36 cellular contexts compared by ENCODE assay signal in the genomic region with DNA sequence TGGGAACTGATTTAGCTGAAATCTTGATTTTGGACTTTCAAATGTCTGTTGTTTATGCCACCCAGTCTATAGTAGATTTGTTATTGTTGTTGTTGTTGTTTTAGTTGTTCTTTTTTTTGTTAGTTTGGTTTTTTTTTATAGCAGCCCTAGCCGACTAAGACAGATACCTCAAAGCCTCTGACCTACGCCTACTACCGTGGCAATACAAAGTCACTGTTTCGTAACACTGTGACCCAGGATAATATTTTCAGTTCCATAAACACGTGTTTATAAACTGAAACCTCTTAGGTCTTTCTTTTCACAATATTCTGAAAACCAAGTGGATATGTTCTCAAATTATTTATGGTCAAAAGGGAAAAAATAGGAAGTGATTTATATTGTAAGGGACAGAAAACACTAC. TPM values are rescaled to one million over a fixed set of nuclear protein-coding genes. Genes with fewer than 3 reads are reported as not detected.
"Had no signal": no experiment of that assay in that cellular context is flagged by ENCODE, and none has a peak within 500 bp of the region (broad histone marks: within the 10 kb centered on the region; RNA-seq: fewer than 3 reads in every experiment).

No MANE protein-coding gene starts in this region.

- H3K36me3 ChIP-seq: ascending aorta, breast epithelium, cardiac muscle cell, colonic mucosa, esophagus squamous epithelium, gastrocnemius medialis, heart left ventricle had no signal

- H3K9me3 ChIP-seq: ascending aorta, breast epithelium, colonic mucosa, esophagus squamous epithelium, gastrocnemius medialis, heart left ventricle had no signal

- FAIRE-seq: endometrium, endothelial cell of umbilical vein had no signal

- H3K27me3 ChIP-seq: ascending aorta, breast epithelium, cardiac muscle cell, colonic mucosa, esophagus squamous epithelium, foreskin keratinocyte, gastrocnemius medialis, heart left ventricle had no signal

- ATAC-seq: activated CD4-positive, alpha-beta T cell treated with anti-CD3 and anti-CD28 coated beads for 36 hours; activated CD8-positive, alpha-beta memory T cell treated with anti-CD3 and anti-CD28 coated beads, Interleukin-2, amount 10 ng/mL, durations not matched to agents 7 days and 5 days; activated CD8-positive, alpha-beta T cell treated with anti-CD3 and anti-CD28 coated beads, Interleukin-2, amount 10 ng/mL, durations not matched to agents 7 days and 5 days; activated naive CD4-positive, alpha-beta T cell treated with anti-CD3 and anti-CD28 coated beads, Interleukin-2, amount 50 U/mL, for 72 hours; foreskin keratinocyte; gastrocnemius medialis; heart left ventricle had no signal

- H3K4me3 ChIP-seq: ascending aorta, breast epithelium, cardiac muscle cell, colonic mucosa, esophagus squamous epithelium, gastrocnemius medialis, heart left ventricle had no signal

- H3K27ac ChIP-seq: ascending aorta, breast epithelium, cardiac muscle cell, colonic mucosa, epithelial cell of prostate, esophagus squamous epithelium, foreskin keratinocyte, gastrocnemius medialis, heart left ventricle had no signal

- DNase-seq: activated CD4-positive, alpha-beta memory T cell treated with anti-CD3 and anti-CD28 coated beads for 36 hours; activated CD4-positive, alpha-beta T cell treated with anti-CD3 and anti-CD28 coated beads for 36 hours; activated CD4-positive, alpha-beta T cell treated with anti-CD3 and anti-CD28 coated beads, Interleukin-2, amount 10 ng/mL, durations not matched to agents 24 days and 14 days; activated CD4-positive, CD25-positive, alpha-beta regulatory T cell; activated CD4-positive, CD25-positive, alpha-beta regulatory T cell treated with anti-CD3 and anti-CD28 coated beads, Interleukin-2, amount 50 U/mL, for 72 hours; activated CD8-positive, alpha-beta memory T cell treated with anti-CD3 and anti-CD28 coated beads, Interleukin-2, amount 10 ng/mL, durations not matched to agents 7 days and 5 days; activated CD8-positive, alpha-beta memory T cell treated with anti-CD3 and anti-CD28 coated beads, Interleukin-2, amount 50 U/mL, for 4 hours; activated CD8-positive, alpha-beta T cell treated with anti-CD3 and anti-CD28 coated beads, Interleukin-2, amount 10 ng/mL, durations not matched to agents 7 days and 5 days; activated gamma-delta T cell; activated naive CD4-positive, alpha-beta T cell; activated naive CD4-positive, alpha-beta T cell treated with anti-CD3 and anti-CD28 coated beads, Interleukin-2, amount 10 ng/mL, durations not matched to agents 7 days and 5 days; activated naive CD8-positive, alpha-beta T cell treated with anti-CD3 and anti-CD28 coated beads, Interleukin-2, amount 10 ng/mL, durations not matched to agents 7 days and 5 days; activated T-cell treated with anti-CD3 and anti-CD28 coated beads, Interleukin-2, amount 50 U/mL, for 1 hour; activated T-cell treated with anti-CD3 and anti-CD28 coated beads, Interleukin-2, amount 50 U/mL, for 48 hours; central memory CD4-positive, alpha-beta T cell; cerebellar nuclear complex; colonic mucosa; effector CD8-positive, alpha-beta T cell; esophagus squamous epithelium; foreskin keratinocyte; gastrocnemius medialis; glutamatergic neuron; heart left ventricle; T-helper 2 cell had no signal

- H3K4me1 ChIP-seq: ascending aorta, breast epithelium, colonic mucosa, foreskin keratinocyte, gastrocnemius medialis, heart left ventricle had no signal

RNA-seq across cellular contexts. Expression of a gene that starts 32.8 kb away (rescaled TPM):
- total RNA-seq: activated CD4-positive, alpha-beta memory T cell treated with anti-CD3 and anti-CD28 coated beads for 36 hours; activated CD4-positive, alpha-beta T cell treated with anti-CD3 and anti-CD28 coated beads for 36 hours; activated CD4-positive, alpha-beta T cell treated with anti-CD3 and anti-CD28 coated beads, Interleukin-2, amount 10 ng/mL, durations not matched to agents 24 days and 14 days; activated CD8-positive, alpha-beta memory T cell treated with anti-CD3 and anti-CD28 coated beads for 36 hours; activated CD8-positive, alpha-beta memory T cell treated with anti-CD3 and anti-CD28 coated beads, Interleukin-2, amount 10 ng/mL, durations not matched to agents 7 days and 5 days; activated CD8-positive, alpha-beta T cell treated with anti-CD3 and anti-CD28 coated beads, Interleukin-2, amount 10 ng/mL, durations not matched to agents 7 days and 5 days; activated naive CD4-positive, alpha-beta T cell treated with anti-CD3 and anti-CD28 coated beads, Interleukin-2, amount 50 U/mL, for 72 hours; activated naive CD8-positive, alpha-beta T cell treated with anti-CD3 and anti-CD28 coated beads, Interleukin-2, amount 10 ng/mL, durations not matched to agents 7 days and 5 days; activated T-helper 1 cell treated with anti-CD3 and anti-CD28 coated beads, Interleukin-12 subunit alpha, Interleukin-12 subunit beta, Interleukin-2, Interleukin-4 antibody, amounts not matched to agents 30 ng/mL and 10 ng/mL and 1 ng/mL, durations not matched to agents 14 hours and 24 hours and 36 hours; ascending aorta; breast epithelium; cardiac muscle cell; colonic mucosa; dermis microvascular lymphatic vessel endothelial cell; endothelial cell of umbilical vein; esophagus squamous epithelium; fibroblast of lung; foreskin keratinocyte; gastrocnemius medialis; heart left ventricle had no signal
- polyA plus RNA-seq: cardiac muscle cell, endothelial cell of umbilical vein, esophagus, fibroblast of lung, foreskin keratinocyte, heart left ventricle had no signal
